8 cellular contexts compared by ENCODE assay signal in genomic region chr20:62121776-62122658, GRCh38. TPM values are rescaled to one million over a fixed set of nuclear protein-coding genes. Genes with fewer than 3 reads are reported as not detected.
A peak's percentile ranks its signal among the peaks of the same experiment; 100 is the strongest.
DNase-seq lines count a peak whose midpoint lies in the region; ATAC-seq, FAIRE-seq and TF ChIP-seq lines count a peak whose summit lies in the region.

Gene LSM14B, plus strand, starts transcription at chr20:62122475. Its CDS starts 192 bp downstream, at chr20:62122667.

- peak; percentile 95 for DNase-seq in CD14-positive monocyte (ENCODE audit: low spot score)
- DNase-seq in NCI-H774 (lab: John Stamatoyannopoulos, UW) = peak; percentile 95
- DNase-seq in activated CD4-positive, alpha-beta T cell treated with anti-CD3 and anti-CD28 coated beads, Interleukin-2, amount 50 U/mL, for 4 hours = peak; percentile 95 to 96
- DNase-seq in HepG2 (ENCODE audit: low spot score) = peak; percentile 95
- DNase-seq in stimulated activated CD4-positive, alpha-beta T cell treated with anti-CD3 and anti-CD28 coated beads, Interleukin-2, amount 100 ng/mL, for 48 hours = peak; percentile 96 to 99

- CTCF ChIA-PET in HepG2 (lab: Yijun Ruan, JAX; ENCODE audit: low intra/inter-chr PET ratio, low total read pairs) = no interaction called here

- in situ Hi-C loops in HepG2 (cut with HindIII; ENCODE audit: extremely low pct_ligation_motif_present, low pct_unique_long_range_greater_than_20kb) = loop anchor here (5.0 kb wide), 1 partner anchor 55 kb away; the partner anchor contains the start of gene TAF4

- FAIRE-seq in HepG2 (lab: Jason Lieb, UNC) = no peak

- H3K27ac Mint-ChIP-seq in CD14-positive monocyte = peak within 1 kb of the TSS; percentile 88 to 95 (median 93)
- peak within 1 kb of the TSS; percentile 93 for H3K27ac Mint-ChIP-seq in dendritic cell treated with granulocyte-macrophage colony-stimulating factor and Interleukin-4, amounts not matched to agents 40 ng/mL and 50 ng/mL, for 4 days

- peak in 1 of 2 experiments; percentile 68; a peak in 2 of 4 replicates for TF ChIP-seq POLR2A in HepG2 (IDR thresholded peaks at IDR 0.05; ENCODE audit: insufficient read depth in 1 of 2, low read depth in 2 of 2, low read length in 2 of 2)

- H2AFZ ChIP-seq in HepG2 (ENCODE audit: low read length) = no peak within 1 kb of the TSS

- ATAC-seq in GM19397 (IDR thresholded peaks at IDR 0.05; ENCODE audit: unreplicated experiment) (peak; percentile 70), HG03565 (IDR thresholded peaks at IDR 0.05; ENCODE audit: unreplicated experiment) (peak; percentile 74), HepG2 (peak; percentile 60)

- H3K36me3 Mint-ChIP-seq in CD14-positive monocyte = peaks cover 27 to 30% of the 10 kb centered on the region in 2 donors
- peaks cover 31% of the 10 kb centered on the region for H3K36me3 Mint-ChIP-seq in dendritic cell treated with granulocyte-macrophage colony-stimulating factor and Interleukin-4, amounts not matched to agents 40 ng/mL and 50 ng/mL, for 4 days (ENCODE audit: low read depth)

- peaks cover 9 to 24% (median 18%) of the 10 kb centered on the region in 3 donors for H3K27me3 Mint-ChIP-seq in CD14-positive monocyte (ENCODE audit: low read depth in 3 of 3)
- H3K27me3 Mint-ChIP-seq in dendritic cell treated with granulocyte-macrophage colony-stimulating factor and Interleukin-4, amounts not matched to agents 40 ng/mL and 50 ng/mL, for 4 days = peaks cover 19% of the 10 kb centered on the region

- peaks cover 24% of the 10 kb centered on the region for H3K79me2 ChIP-seq in HepG2 (ENCODE audit: insufficient read depth, low read length)

- TF ChIP-seq CTCF in CD14-positive monocyte (IDR thresholded peaks at IDR 0.05) = no peak
- TF ChIP-seq CTCF in HepG2 (CRISPR knock-in tag; IDR thresholded peaks at IDR 0.05) = no peak

- peak within 1 kb of the TSS; percentile 85 to 92 (median 87) for H3K4me3 ChIP-seq in HepG2 (replicated peaks in 1 of 3; ENCODE audit: insufficient read depth in 1 of 3, low read depth in 2 of 3, low read length in 3 of 3)

- no TSS peak for BruUV-seq in HepG2 (replicated peaks; lab: Mats Ljungman, UMichigan)

- peaks cover 63% of the 10 kb centered on the region for H3K4me1 ChIP-seq in HepG2 (ENCODE audit: insufficient read depth, low read length)

- intact Hi-C loops in CD14-positive monocyte (cut with micrococcal nuclease) = loop anchor here (1.0 to 10.0 kb wide), 6 partner anchors 15 to 183 kb away; partner anchors contain the start of genes ADRM1 (in 1 of the 2), MTG2 (in 1 of the 2) and OSBPL2 (in 1 of the 2)
- intact Hi-C loops in dendritic cell treated with granulocyte-macrophage colony-stimulating factor and Interleukin-4, amounts not matched to agents 40 ng/mL and 50 ng/mL, for 4 days (cut with micrococcal nuclease) = loop anchor here (1.0 to 2.0 kb wide), 2 partner anchors 15 to 56 kb away; no protein-coding TSS in a partner anchor
- intact Hi-C loops in HepG2 (cut with micrococcal nuclease; ENCODE audit: unreplicated experiment) = loop anchor here (1.0 to 5.0 kb wide), 4 partner anchors 15 to 110 kb away; no protein-coding TSS in a partner anchor

- peaks cover 5 to 19% of the 10 kb centered on the region in 2 experiments; a peak in 4 of 5 replicates for H3K27me3 ChIP-seq in HepG2 (ENCODE audit: control insufficient read depth in 1 of 2, insufficient read depth in 2 of 2, low read length in 2 of 2)

- no peaks in the 10 kb centered on the region for H3K9me3 ChIP-seq in HepG2 (ENCODE audit: low read length)

- H3K36me3 ChIP-seq in HepG2 (replicated peaks in 1 of 2; ENCODE audit: control insufficient read depth in 1 of 2, insufficient read depth in 2 of 2, low read length in 2 of 2) = peaks cover 10 to 30% of the 10 kb centered on the region in 2 experiments

- WGBS in HepG2 (ENCODE audit: low lambda C conversion rate) = 2% methylated on average over 27 of the region's 125 CpGs

- peaks cover 16% of the 10 kb centered on the region for H4K20me1 ChIP-seq in HepG2 (ENCODE audit: insufficient read depth, low read length)

- H3K4me1 Mint-ChIP-seq in CD14-positive monocyte = peaks cover 19% of the 10 kb centered on the region
- peaks cover 41% of the 10 kb centered on the region for H3K4me1 Mint-ChIP-seq in dendritic cell treated with granulocyte-macrophage colony-stimulating factor and Interleukin-4, amounts not matched to agents 40 ng/mL and 50 ng/mL, for 4 days (ENCODE audit: low read depth)

- TF ChIP-seq RAD21 in HepG2 (CRISPR knock-in tag; IDR thresholded peaks at IDR 0.05) = peak; percentile 75

- peaks cover 0 to 4% (median 0%) of the 10 kb centered on the region in 7 donors for H3K9me3 Mint-ChIP-seq in CD14-positive monocyte
- H3K9me3 Mint-ChIP-seq in dendritic cell treated with granulocyte-macrophage colony-stimulating factor and Interleukin-4, amounts not matched to agents 40 ng/mL and 50 ng/mL, for 4 days = no peaks in the 10 kb centered on the region

- TF ChIP-seq EP300 in HepG2 (IDR thresholded peaks at IDR 0.05; ENCODE audit: low read depth in 2 of 2, low read length in 2 of 2) = peak; percentile 64 to 72; a peak in 3 of 4 replicates
- TF ChIP-seq EP300 in HepG2 (CRISPR knock-in tag; IDR thresholded peaks at IDR 0.05; ENCODE audit: borderline replicate concordance) = no peak

- H3K9ac ChIP-seq in HepG2 (ENCODE audit: insufficient read depth, low read depth, low read length) = peak within 1 kb of the TSS; percentile 84

- peak within 1 kb of the TSS; percentile 98 for H3K4me2 ChIP-seq in HepG2 (ENCODE audit: low read depth, low read length)

- H3K4me3 Mint-ChIP-seq in CD14-positive monocyte = peak within 1 kb of the TSS; percentile 85 to 93
- H3K4me3 Mint-ChIP-seq in dendritic cell treated with granulocyte-macrophage colony-stimulating factor and Interleukin-4, amounts not matched to agents 40 ng/mL and 50 ng/mL, for 4 days = peak within 1 kb of the TSS; percentile 79

- H3K27ac ChIP-seq in HepG2 (ENCODE audit: extremely low read length, insufficient read depth, low read length) = peak within 1 kb of the TSS; percentile 86

- POLR2A ChIA-PET in HepG2 (lab: Yijun Ruan, JAX) = interaction anchor here (0.6 to 10.4 kb wide), 21 partner anchors 10 to 670 kb away, joined by 3 to 260 read pairs (median 4); partner anchors contain the start of genes CABLES2, LAMA5, MTG2 and PSMA7

TF ChIP-seq in HepG2, 621 proteins besides CTCF, POLR2A, EP300 and RAD21 (continues in another document):
- TF ChIP-seq ZNF670 (CRISPR knock-in tag; IDR thresholded peaks at IDR 0.05; ENCODE audit: borderline replicate concordance) = peak; percentile 76
- TF ChIP-seq IRX3 (CRISPR knock-in tag; IDR thresholded peaks at IDR 0.05; ENCODE audit: borderline replicate concordance, low read depth) = peak; percentile 44; the same call in 1 of the 2 replicates
- peak; percentile 36; the same call in 1 of the 2 replicates for TF ChIP-seq POLR2AphosphoS5 (IDR thresholded peaks at IDR 0.05; ENCODE audit: low read depth, low read length)
- no peak for TF ChIP-seq ATRX (CRISPR knock-in tag; IDR thresholded peaks at IDR 0.05; ENCODE audit: borderline replicate concordance)
- peak; percentile 98; the same call in 1 of the 2 replicates for TF ChIP-seq DMTF1 (CRISPR knock-in tag; IDR thresholded peaks at IDR 0.05)
- TF ChIP-seq ZNF850 (CRISPR knock-in tag; conservative IDR thresholded peaks at IDR 0.05) = peak; percentile 79; the same call in 1 of the 2 replicates
- no peak for TF ChIP-seq HDAC6 (IDR thresholded peaks at IDR 0.05; ENCODE audit: low read depth, low read length)
- 0 out of 2 replicates have a peak, but pooled peaks have one; percentile 14 for TF ChIP-seq BRD4 (CRISPR knock-in tag; IDR thresholded peaks at IDR 0.05)
- TF ChIP-seq PHF20 (CRISPR knock-in tag; IDR thresholded peaks at IDR 0.05) = peak; percentile 49; the same call in 1 of the 2 replicates

RNA-seq across cellular contexts. Expression of gene LSM14B, which starts in this region (rescaled TPM):
- polyA plus RNA-seq in CD14-positive monocyte (1 to 10 TPM; 1.0 to 1.4 TPM), HepG2 (2011; rRNA removed) (43.3 and 50.4 TPM in 2 replicates)
- total RNA-seq in HepG2 (2016; rRNA removed; fragmentation: Illumina TruSeq; extraction: Trizol) = 77.7 and 79.2 TPM in 2 replicates
- total RNA-seq in HepG2 (2016; cell fraction: cytosol; rRNA removed; fragmentation: Illumina TruSeq; extraction: Trizol; ENCODE audit: low read depth) = 24.5 and 25.5 TPM in 2 replicates
- 67.6 and 79.5 TPM in 2 replicates for total RNA-seq in HepG2 (2016; cell fraction: insoluble cytoplasmic fraction; rRNA removed; fragmentation: Illumina TruSeq; extraction: Trizol)
- total RNA-seq in HepG2 (2016; cell fraction: membrane; rRNA removed; fragmentation: Illumina TruSeq; extraction: Trizol) = 64.7 and 64.9 TPM in 2 replicates
- total RNA-seq in HepG2 (2016; cell fraction: nucleus; rRNA removed; fragmentation: Illumina TruSeq; extraction: Trizol) = 45.7 and 51.1 TPM in 2 replicates
- polyA plus RNA-seq in HepG2 (2011; cell fraction: cytosol; rRNA removed) = 24.6 and 38.4 TPM in 2 replicates
- 68.1 and 80.1 TPM in 2 replicates for polyA plus RNA-seq in HepG2 (2011; cell fraction: nucleus; rRNA removed)
- 35.5 and 43.9 TPM in 2 replicates for polyA plus RNA-seq in HepG2 (2012)
- 15.6 and 19.3 TPM in 2 replicates for polyA plus RNA-seq in HepG2 (2016; cell fraction: cytosol; fragmentation: Illumina TruSeq; extraction: Trizol; ENCODE audit: low read depth)
- polyA plus RNA-seq in HepG2 (2016; cell fraction: insoluble cytoplasmic fraction; fragmentation: Illumina TruSeq; extraction: Trizol; ENCODE audit: low read depth) = 70.8 and 83.3 TPM in 2 replicates
- polyA plus RNA-seq in HepG2 (2016; cell fraction: membrane; fragmentation: Illumina TruSeq; extraction: Trizol; ENCODE audit: low read depth) = 38.0 and 40.1 TPM in 2 replicates
- polyA plus RNA-seq in HepG2 (2016; cell fraction: nucleus; fragmentation: Illumina TruSeq; extraction: Trizol; ENCODE audit: insufficient read depth, low read depth) = 84.6 and 88.2 TPM in 2 replicates
- 41.0 and 77.9 TPM in 2 replicates for polyA minus RNA-seq in HepG2 (2011; rRNA and poly(A)+ RNA removed; ENCODE audit: low replicate concordance)
- 22.8 and 27.3 TPM in 2 replicates for polyA minus RNA-seq in HepG2 (2011; cell fraction: cytosol; rRNA and poly(A)+ RNA removed)
- polyA minus RNA-seq in HepG2 (2011; cell fraction: nucleus; rRNA and poly(A)+ RNA removed) = 35.0 and 37.7 TPM in 2 replicates

Comparison
In these comparisons a context has a peak if more than half of its experiments do, and no peak if none do; other contexts are left out.
1. Peak in every context shown above with its lines: DNase-seq, ATAC-seq, H3K4me3 ChIP-seq and H3K27ac ChIP-seq.
2. RNA of gene LSM14B (polyA plus RNA-seq): 15.6 to 88.2 TPM in HepG2; 1.0 to 1.4 TPM in CD14-positive monocyte; every median in the first group is over 4 times any median in the second.